In the genomic region with DNA sequence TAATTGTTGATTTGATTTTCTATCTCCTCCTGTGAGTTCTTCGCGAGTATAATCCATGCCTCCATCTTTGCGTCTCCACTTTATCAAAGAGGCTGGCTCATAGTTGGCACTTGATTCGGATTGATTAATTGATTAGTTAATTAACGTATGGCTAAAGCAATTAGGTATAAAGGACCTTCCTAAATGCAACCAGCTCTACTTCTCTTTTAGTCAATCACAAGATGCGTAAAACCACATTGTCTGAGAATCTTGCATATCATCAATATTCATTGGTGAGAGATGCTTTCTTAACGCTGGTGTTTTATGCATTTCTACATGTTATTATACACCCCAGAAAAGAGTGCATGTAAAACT, we compare ENCODE assay signal across 17 cellular contexts. TPM values are rescaled to one million over a fixed set of nuclear protein-coding genes. Genes with fewer than 3 reads are reported as not detected.
"Had no signal": no experiment of that assay in that cellular context is flagged by ENCODE, and none has a peak within 500 bp of the region (broad histone marks: within the 10 kb centered on the region; RNA-seq: fewer than 3 reads in every experiment).

No MANE protein-coding gene starts in this region.

- H3K9me3 Mint-ChIP-seq: activated naive CD4-positive, alpha-beta T cell treated with anti-CD3 and anti-CD28 coated beads, Interleukin-2, amount 10 ng/mL, durations not matched to agents 7 days and 5 days; activated T-helper 2 cell treated with anti-CD3 and anti-CD28 coated beads, Interferon-gamma antibody, Interleukin-2, Interleukin-4, amounts not matched to agents 10 μg/mL and 5 μg/mL and 100 μg/mL, durations not matched to agents 14 hours and 24 hours and 36 hours; endodermal cell; memory B cell; stimulated activated naive CD8-positive, alpha-beta T cell treated with anti-CD3 and anti-CD28 coated beads, Interleukin-15, amount 100 ng/mL, for 72 hours had no signal

- ATAC-seq: body of pancreas, left lobe of liver had no signal

- H3K9me3 ChIP-seq: body of pancreas, esophagus squamous epithelium, heart right ventricle, testis had no signal

- DNase-seq: activated CD4-positive, alpha-beta T cell treated with anti-CD3 and anti-CD28 coated beads, Interleukin-2, amount 50 U/mL, for 1 hour; activated naive CD4-positive, alpha-beta T cell treated with anti-CD3 and anti-CD28 coated beads, Interleukin-2, amount 10 ng/mL, durations not matched to agents 7 days and 5 days; endodermal cell; esophagus squamous epithelium; heart right ventricle; nephron progenitor cell; stimulated activated CD4-positive, alpha-beta T cell treated with anti-CD3 and anti-CD28 coated beads, Interleukin-4, amount 100 ng/mL, for 24 hours; T-helper 2 cell; testis had no signal

- H3K27me3 ChIP-seq: body of pancreas, esophagus squamous epithelium, heart right ventricle, testis had no signal

- H3K4me1 ChIP-seq: body of pancreas, esophagus squamous epithelium, heart right ventricle, testis had no signal

- H3K27ac Mint-ChIP-seq: activated naive CD4-positive, alpha-beta T cell treated with anti-CD3 and anti-CD28 coated beads, Interleukin-2, amount 10 ng/mL, durations not matched to agents 7 days and 5 days; activated T-helper 2 cell treated with anti-CD3 and anti-CD28 coated beads, Interferon-gamma antibody, Interleukin-2, Interleukin-4, amounts not matched to agents 10 μg/mL and 5 μg/mL and 100 μg/mL, durations not matched to agents 14 hours and 24 hours and 36 hours; endodermal cell; memory B cell; nephron progenitor cell; stimulated activated naive CD8-positive, alpha-beta T cell treated with anti-CD3 and anti-CD28 coated beads, Interleukin-15, amount 100 ng/mL, for 72 hours had no signal

- FAIRE-seq: frontal cortex, islet of Langerhans had no signal

- H3K4me3 ChIP-seq: body of pancreas, esophagus squamous epithelium, heart right ventricle, testis had no signal

- H3K36me3 Mint-ChIP-seq: activated naive CD4-positive, alpha-beta T cell treated with anti-CD3 and anti-CD28 coated beads, Interleukin-2, amount 10 ng/mL, durations not matched to agents 7 days and 5 days; memory B cell had no signal

- H3K27ac ChIP-seq: body of pancreas, esophagus squamous epithelium, heart right ventricle, testis had no signal

RNA-seq across cellular contexts. Expression of a gene that starts 56.4 kb away (rescaled TPM):
- total RNA-seq: activated CD8-positive, alpha-beta memory T cell treated with anti-CD3 and anti-CD28 coated beads for 36 hours; activated T-helper 2 cell treated with anti-CD3 and anti-CD28 coated beads, Interferon-gamma antibody, Interleukin-2, Interleukin-4, amounts not matched to agents 10 μg/mL and 5 μg/mL and 100 μg/mL, durations not matched to agents 14 hours and 24 hours and 36 hours had no signal
